Comparison of ENCODE assay signal across 21 cellular contexts in genomic region chr12:109613611-109614455, GRCh38.
"Had no signal": no experiment of that assay in that cellular context is flagged by ENCODE, and none has a peak within 500 bp of the region (broad histone marks: within the 10 kb centered on the region; RNA-seq: fewer than 3 reads in every experiment).

No MANE protein-coding gene starts in this region.

- DNase-seq: activated B cell treated with CpG ODN at 0.5 μM for 24 hours; activated CD8-positive, alpha-beta memory T cell treated with anti-CD3 and anti-CD28 coated beads, Interleukin-2, amount 10 ng/mL, durations not matched to agents 7 days and 5 days; activated naive CD8-positive, alpha-beta T cell treated with anti-CD3 and anti-CD28 coated beads, Interleukin-2, amount 50 U/mL, for 24 hours; activated T-cell treated with anti-CD3 and anti-CD28 coated beads, Interleukin-2, amount 50 U/mL, for 48 hours; effector CD4-positive, alpha-beta T cell; erythroblast; kidney; left colon; naive B cell; nephron progenitor cell; occipital lobe; posterior cingulate gyrus; right cardiac atrium; stimulated activated CD4-positive, alpha-beta T cell treated with anti-CD3 and anti-CD28 coated beads, Interleukin-15, amount 100 ng/mL, for 24 hours; stimulated activated CD4-positive, alpha-beta T cell treated with anti-CD3 and anti-CD28 coated beads, Interleukin-2, amount 100 ng/mL, for 24 hours; stimulated activated naive CD4-positive, alpha-beta T cell had no signal

- ATAC-seq: activated CD4-positive, alpha-beta T cell treated with anti-CD3 and anti-CD28 coated beads for 36 hours; activated CD8-positive, alpha-beta T cell treated with anti-CD3 and anti-CD28 coated beads, Interleukin-2, amount 10 ng/mL, durations not matched to agents 7 days and 5 days; gastroesophageal sphincter; left colon; right cardiac atrium had no signal

- H3K27ac ChIP-seq: gastroesophageal sphincter, hepatocyte, tibial nerve had no signal
